ENCODE assay signal across 18 cellular contexts in genomic region chr10:88184543-88185297, GRCh38.
"Had no signal": no experiment of that assay in that cellular context is flagged by ENCODE, and none has a peak within 500 bp of the region (broad histone marks: within the 10 kb centered on the region; RNA-seq: fewer than 3 reads in every experiment).

No MANE protein-coding gene starts in this region.

- H3K9me3 ChIP-seq: colonic mucosa, heart left ventricle, left ventricle myocardium inferior, lower lobe of right lung, ovary had no signal

- FAIRE-seq: frontal cortex had no signal

- H3K27ac ChIP-seq: colonic mucosa, heart left ventricle, left ventricle myocardium inferior, lower lobe of right lung, neural progenitor cell, ovary had no signal

- H3K27me3 ChIP-seq: colonic mucosa, heart left ventricle, neural progenitor cell, ovary had no signal

- H3K9ac ChIP-seq: neural progenitor cell had no signal

- ATAC-seq: heart left ventricle; lower lobe of right lung; natural killer cell treated with Interleukin-12 subunit alpha and Interleukin-12 subunit beta and Interleukin-15 and Interleukin-18, amount 100 ng/mL, for 72 hours; right cardiac atrium had no signal

- H3K4me1 ChIP-seq: colonic mucosa, heart left ventricle, neural progenitor cell had no signal

- DNase-seq: colonic mucosa; dermis blood vessel endothelial cell; erythroblast; heart left ventricle; hypothalamus; kidney glomerular epithelial cell; left ventricle myocardium inferior; lower lobe of right lung; nucleus accumbens; ovary; right cardiac atrium; stimulated activated CD4-positive, alpha-beta T cell treated with anti-CD3 and anti-CD28 coated beads, Interleukin-2, amount 100 ng/mL, for 48 hours; stimulated activated naive CD4-positive, alpha-beta T cell treated with Interleukin-2 at 50 U/mL for 16 hours; trophoblast cell had no signal

- H3K36me3 ChIP-seq: colonic mucosa, heart left ventricle, left ventricle myocardium inferior, lower lobe of right lung, neural progenitor cell, ovary had no signal

- H3K4me3 ChIP-seq: colonic mucosa, heart left ventricle, left ventricle myocardium inferior, lower lobe of right lung, neural progenitor cell, ovary, smooth muscle cell had no signal

- H2AFZ ChIP-seq: neural progenitor cell had no signal

- H3K4me2 ChIP-seq: neural progenitor cell had no signal
